18 cellular contexts compared by ENCODE assay signal in genomic region chr12:92992041-92992440, GRCh38.
"Had no signal": no experiment of that assay in that cellular context is flagged by ENCODE, and none has a peak within 500 bp of the region (broad histone marks: within the 10 kb centered on the region; RNA-seq: fewer than 3 reads in every experiment).

No MANE protein-coding gene starts in this region.

- H3K9me3 Mint-ChIP-seq: activated naive CD4-positive, alpha-beta T cell treated with anti-CD3 and anti-CD28 coated beads, Interleukin-2, amount 50 U/mL, for 24 hours; activated T-cell treated with anti-CD3 and anti-CD28 coated beads, Interleukin-2, amount 50 U/mL, for 72 hours had no signal

- H3K27ac Mint-ChIP-seq: activated naive CD4-positive, alpha-beta T cell treated with anti-CD3 and anti-CD28 coated beads, Interleukin-2, amount 50 U/mL, for 24 hours; activated T-cell treated with anti-CD3 and anti-CD28 coated beads, Interleukin-2, amount 50 U/mL, for 72 hours had no signal

- H3K27me3 Mint-ChIP-seq: activated naive CD4-positive, alpha-beta T cell treated with anti-CD3 and anti-CD28 coated beads, Interleukin-2, amount 50 U/mL, for 24 hours had no signal

- H3K4me3 Mint-ChIP-seq: activated naive CD4-positive, alpha-beta T cell treated with anti-CD3 and anti-CD28 coated beads, Interleukin-2, amount 50 U/mL, for 24 hours; activated T-cell treated with anti-CD3 and anti-CD28 coated beads, Interleukin-2, amount 50 U/mL, for 72 hours had no signal

- H3K4me3 ChIP-seq: body of pancreas, colonic mucosa, gastroesophageal sphincter, heart left ventricle, stomach, vagina had no signal

- ATAC-seq: activated T-cell treated with anti-CD3 and anti-CD28 coated beads, Interleukin-2, amount 50 U/mL, for 72 hours; body of pancreas; gastroesophageal sphincter; heart left ventricle; left lobe of liver had no signal

- DNase-seq: activated CD4-positive, alpha-beta T cell treated with anti-CD3 and anti-CD28 coated beads, Interleukin-2, amount 50 U/mL, for 4 hours; activated effector memory CD4-positive, alpha-beta T cell treated with anti-CD3 and anti-CD28 coated beads, Interleukin-2, amount 50 U/mL, for 16 hours; activated T-cell treated with anti-CD3 and anti-CD28 coated beads, Interleukin-2, amount 50 U/mL, for 72 hours; amniotic stem cell; body of pancreas; central memory CD4-positive, alpha-beta T cell; colonic mucosa; heart left ventricle; kidney; occipital lobe; retina; stimulated activated CD4-positive, alpha-beta T cell treated with anti-CD3 and anti-CD28 coated beads, Interleukin-1b, Interleukin-23, amount 100 ng/mL, for 48 hours; stomach; trophoblast cell had no signal

- H3K36me3 Mint-ChIP-seq: activated naive CD4-positive, alpha-beta T cell treated with anti-CD3 and anti-CD28 coated beads, Interleukin-2, amount 50 U/mL, for 24 hours had no signal
